Comparison of ENCODE assay signal across 9 cellular contexts in genomic region chr14:62597143-62597542, GRCh38.
"Had no signal": no experiment of that assay in that cellular context is flagged by ENCODE, and none has a peak within 500 bp of the region (broad histone marks: within the 10 kb centered on the region; RNA-seq: fewer than 3 reads in every experiment).

No MANE protein-coding gene starts in this region.

- ATAC-seq: GM23338, HCT116 had no signal

- H3K27ac ChIP-seq: GM23248 had no signal

- H3K4me1 ChIP-seq: HAP-1 had no signal

- H3K9me3 ChIP-seq: HAP-1 had no signal

- DNase-seq: GM23248, GOT3, H7, H9, HCEC 1CT, HFFc6 had no signal

- H3K36me3 ChIP-seq: HAP-1 had no signal

- H3K4me3 ChIP-seq: GM23248, GM23338, HAP-1 had no signal
